In the genomic region with DNA sequence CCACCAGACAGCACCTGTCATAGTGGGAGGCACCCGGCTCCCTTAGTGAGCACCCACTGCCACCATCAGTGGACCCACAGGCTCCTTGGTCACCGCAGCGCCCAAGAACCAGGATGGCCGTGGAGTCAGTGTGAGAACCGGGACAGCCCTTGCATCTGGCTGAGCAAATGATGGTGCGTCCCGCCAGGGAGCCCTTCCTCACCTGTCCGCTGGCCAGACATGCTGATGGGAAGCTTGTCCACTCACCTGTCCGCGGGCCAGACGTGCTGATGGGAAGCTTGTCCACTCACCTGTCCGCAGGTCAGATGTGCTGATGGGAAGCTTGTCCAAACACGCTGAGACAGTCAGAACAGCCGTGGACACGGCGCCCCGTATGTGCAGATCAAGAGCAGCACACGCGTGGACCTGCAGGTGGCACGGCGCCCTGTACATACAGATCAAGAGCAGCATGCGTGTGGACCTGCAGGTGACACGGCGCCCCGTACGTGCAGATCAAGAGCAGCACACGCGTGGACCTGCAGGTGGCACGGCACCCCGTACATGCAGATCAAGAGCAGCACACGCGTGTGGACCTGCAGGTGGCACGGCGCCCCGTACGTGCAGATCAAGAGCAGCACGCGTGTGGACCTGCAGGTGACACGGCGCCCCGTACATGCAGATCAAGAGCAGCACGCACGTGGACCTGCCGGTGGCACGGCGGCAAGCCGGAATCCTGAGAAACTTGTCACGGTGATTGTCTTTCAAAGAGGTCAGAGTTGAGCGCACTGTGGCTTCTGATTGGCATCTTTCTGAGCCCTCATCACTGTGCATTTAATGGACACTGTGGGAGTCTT, we compare ENCODE assay signal across 12 cellular contexts.
"Had no signal": no experiment of that assay in that cellular context is flagged by ENCODE, and none has a peak within 500 bp of the region (broad histone marks: within the 10 kb centered on the region; RNA-seq: fewer than 3 reads in every experiment).

No MANE protein-coding gene starts in this region.

- H3K4me1 ChIP-seq: body of pancreas had no signal

- H3K27me3 ChIP-seq: body of pancreas, esophagus squamous epithelium, foreskin keratinocyte, thyroid gland had no signal

- H3K9me3 ChIP-seq: body of pancreas, esophagus squamous epithelium, thyroid gland had no signal

- H3K4me1 Mint-ChIP-seq: activated naive CD4-positive, alpha-beta T cell treated with anti-CD3 and anti-CD28 coated beads, Interleukin-2, amount 50 U/mL, for 24 hours had no signal

- H3K4me3 Mint-ChIP-seq: activated naive CD4-positive, alpha-beta T cell treated with anti-CD3 and anti-CD28 coated beads, Interleukin-2, amount 50 U/mL, for 24 hours; memory B cell; T-helper 17 cell had no signal

- H3K27me3 Mint-ChIP-seq: activated naive CD4-positive, alpha-beta T cell treated with anti-CD3 and anti-CD28 coated beads, Interleukin-2, amount 50 U/mL, for 24 hours; memory B cell; T-helper 17 cell had no signal

- H3K27ac Mint-ChIP-seq: activated naive CD4-positive, alpha-beta T cell treated with anti-CD3 and anti-CD28 coated beads, Interleukin-2, amount 50 U/mL, for 24 hours; memory B cell; T-helper 17 cell had no signal

- H3K9me3 Mint-ChIP-seq: activated naive CD4-positive, alpha-beta T cell treated with anti-CD3 and anti-CD28 coated beads, Interleukin-2, amount 50 U/mL, for 24 hours; memory B cell had no signal

- H3K4me3 ChIP-seq: body of pancreas, esophagus squamous epithelium, thyroid gland had no signal

- H3K27ac ChIP-seq: body of pancreas, esophagus squamous epithelium, foreskin keratinocyte, thyroid gland had no signal

- H3K36me3 ChIP-seq: thyroid gland had no signal

- DNase-seq: activated effector memory CD4-positive, alpha-beta T cell treated with Interleukin-2 at 50 U/mL for 16 hours; activated T-cell treated with anti-CD3 and anti-CD28 coated beads, Interleukin-2, amount 50 U/mL, for 1 hour; body of pancreas; dermis blood vessel endothelial cell; esophagus squamous epithelium; stimulated activated CD4-positive, alpha-beta T cell treated with anti-CD3 and anti-CD28 coated beads, Interleukin-15, amount 100 ng/mL, for 24 hours; stimulated activated CD4-positive, alpha-beta T cell treated with anti-CD3 and anti-CD28 coated beads, Interleukin-4, amount 100 ng/mL, for 4 hours; T-helper 17 cell; thyroid gland had no signal

- ATAC-seq: body of pancreas, T-helper 17 cell had no signal
